Comparison of ENCODE assay signal across 12 cellular contexts in the genomic region with DNA sequence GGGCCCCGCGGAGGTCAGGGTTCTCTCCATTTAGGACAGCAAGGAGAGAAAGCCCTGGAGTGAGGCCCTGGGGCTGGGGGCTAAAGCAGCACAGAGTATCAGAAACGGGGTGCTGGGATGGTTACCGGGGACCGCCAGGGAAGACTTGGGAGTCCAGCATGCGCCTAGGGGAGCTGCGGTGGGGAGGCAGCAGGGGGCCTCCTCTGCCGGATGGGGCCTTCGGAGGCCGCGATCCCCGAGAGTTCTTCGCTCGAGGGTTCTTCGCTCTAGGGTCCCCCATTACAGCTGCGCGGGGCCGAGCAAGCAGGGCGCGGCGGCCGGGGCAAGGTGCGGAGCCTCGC. TPM values are rescaled to one million over a fixed set of nuclear protein-coding genes. Genes with fewer than 3 reads are reported as not detected.
DNase-seq lines count a peak whose midpoint lies in the region; ATAC-seq, FAIRE-seq and TF ChIP-seq lines count a peak whose summit lies in the region.
"Had no signal": no experiment of that assay in that cellular context is flagged by ENCODE, and none has a peak within 500 bp of the region (broad histone marks: within the 10 kb centered on the region; RNA-seq: fewer than 3 reads in every experiment).

No MANE protein-coding gene starts in this region.

- TF ChIP-seq CTCF in heart left ventricle (IDR thresholded peaks at IDR 0.05) (no peak), bronchial epithelial cell (IDR thresholded peaks at IDR 0.05; ENCODE audit: insufficient read depth, low read length, severe bottlenecking) (no peak)

- H3K4me1 ChIP-seq in heart left ventricle = peaks cover 0 to 16% (median 2%) of the 10 kb centered on the region in 12 donors
- H3K4me1 ChIP-seq in mesendoderm (ENCODE audit: control insufficient read depth, low read depth, low read length) = no peaks in the 10 kb centered on the region
- no peaks in the 10 kb centered on the region for H3K4me1 ChIP-seq in urinary bladder (ENCODE audit: insufficient read depth)

- no peak for FAIRE-seq in bronchial epithelial cell (lab: Jason Lieb, UNC)

- no peak for TF ChIP-seq POLR2A in heart left ventricle (IDR thresholded peaks at IDR 0.05)

- ATAC-seq in heart left ventricle = no peak
- no peak for ATAC-seq in left cardiac atrium

- WGBS in heart left ventricle, 4 donors = 14 to 44% (median 21%) methylated on average over 5 to 24 of the region's 24 CpGs
- no CpG with 5 or more reads among the region's 24 CpGs for WGBS in mesendoderm (ENCODE audit: extremely low coverage, insufficient coverage, low lambda C conversion rate)
- 10% methylated on average over 24 of the region's 24 CpGs for WGBS in urinary bladder

- H3K18ac ChIP-seq in mesendoderm (ENCODE audit: low read length) = peak overlapping the region; percentile 91

- H3K9me3 ChIP-seq in heart left ventricle = no peaks in the 10 kb centered on the region
- H3K9me3 ChIP-seq: body of pancreas had no signal

- H3K79me2 ChIP-seq in mesendoderm (ENCODE audit: control insufficient read depth, insufficient read depth, low read length) = no peaks in the 10 kb centered on the region

- H2AK5ac ChIP-seq in mesendoderm (ENCODE audit: low read length) = no peak overlapping the region

- peak overlapping the region; percentile 88 for H3K4ac ChIP-seq in mesendoderm (ENCODE audit: low read depth, low read length)

- no peak overlapping the region for H4K8ac ChIP-seq in mesendoderm (ENCODE audit: low read depth, low read length)

- intact Hi-C loops in heart left ventricle (cut with DNase I) (loop anchor here in 2 of 10 donors (10.0 kb wide), 2 partner anchors 210 to 220 kb away; no protein-coding TSS in a partner anchor), left cardiac atrium (cut with DNase I) (loop anchor here in 1 of 2 donors (10.0 kb wide), 1 partner anchor 220 kb away; no protein-coding TSS in a partner anchor)

- H2BK120ac ChIP-seq in mesendoderm (ENCODE audit: low read depth, low read length) = no peak overlapping the region

- H3K27me3 ChIP-seq in heart left ventricle = peaks cover 11 to 36% (median 21%) of the 10 kb centered on the region in 9 donors
- H3K27me3 ChIP-seq in bronchial epithelial cell (ENCODE audit: control insufficient read depth, insufficient read depth, low read length) = no peaks in the 10 kb centered on the region
- H3K27me3 ChIP-seq in mesendoderm (ENCODE audit: insufficient read depth, low read length, poor library complexity) = peaks cover 3% of the 10 kb centered on the region
- H3K27me3 ChIP-seq: body of pancreas had no signal

- H3K23ac ChIP-seq in mesendoderm (ENCODE audit: low read length) = peak overlapping the region; percentile 66

- H3K27ac ChIP-seq in heart left ventricle (no peak overlapping the region), mesendoderm (ENCODE audit: low read depth, low read length) (no peak overlapping the region), urinary bladder (ENCODE audit: low read depth) (no peak overlapping the region)
- H3K27ac ChIP-seq: body of pancreas had no signal

- H2BK5ac ChIP-seq in mesendoderm (ENCODE audit: low read length) = no peak overlapping the region

- no peak overlapping the region for H4K5ac ChIP-seq in mesendoderm (ENCODE audit: low read length)

- no peaks in the 10 kb centered on the region for H3K79me1 ChIP-seq in mesendoderm (ENCODE audit: low read length)

- H2BK15ac ChIP-seq in mesendoderm (replicated peaks; ENCODE audit: low read depth) = no peak overlapping the region

- H3K4me3 ChIP-seq in heart left ventricle = peak overlapping the region; percentile 17 to 61 (median 44)
- H3K4me3 ChIP-seq in bronchial epithelial cell (ENCODE audit: low read depth, low read length) = peak overlapping the region; percentile 54
- no peak overlapping the region for H3K4me3 ChIP-seq in mesendoderm (ENCODE audit: low read length)
- H3K4me3 ChIP-seq in urinary bladder (ENCODE audit: low read depth, low read length) = peak overlapping the region; percentile 61

- peak overlapping the region; percentile 71 for H3K4me2 ChIP-seq in mesendoderm (ENCODE audit: low read length)

- H3K56ac ChIP-seq in mesendoderm (ENCODE audit: low read length) = peak overlapping the region; percentile 82

- peak in 1 of 5 donors; percentile 38 for DNase-seq in heart left ventricle
- no peak for DNase-seq in left cardiac atrium
- no peak for DNase-seq in bronchial epithelial cell (ENCODE audit: low read depth)
- no peak for DNase-seq in mesendoderm
- no peak for DNase-seq in COR-L47 (lab: John Stamatoyannopoulos, UW)
- no peak for DNase-seq in NCI-H2081 (lab: John Stamatoyannopoulos, UW)
- no peak for DNase-seq in 8988T
- DNase-seq: DMS 273 treated with DMSO at 0.1 percent for 48 hours, SIG-M5 had no signal

- H3K9ac ChIP-seq in mesendoderm (ENCODE audit: low read length) = peak overlapping the region; percentile 69

- no peaks in the 10 kb centered on the region for H3K36me3 ChIP-seq in heart left ventricle
- no peaks in the 10 kb centered on the region for H3K36me3 ChIP-seq in bronchial epithelial cell (ENCODE audit: control insufficient read depth, insufficient read depth, low read length)
- H3K36me3 ChIP-seq in mesendoderm (ENCODE audit: control insufficient read depth, insufficient read depth, low read length) = no peaks in the 10 kb centered on the region
- no peaks in the 10 kb centered on the region for H3K36me3 ChIP-seq in urinary bladder (ENCODE audit: insufficient read depth)

RNA-seq across cellular contexts. Expression of a gene that starts 0.5 kb away (rescaled TPM):
- total RNA-seq in heart left ventricle (1 to 10 TPM in 3 of 9 donors, under 1 TPM in 4, not detected in 2; 0.16 to 1.3 (median 0.85) TPM), left cardiac atrium (under 1 TPM; 0.73 to 0.85 TPM), bronchial epithelial cell (4.4 and 5.3 TPM in 2 replicates), urinary bladder (12.8 TPM)
- polyA plus RNA-seq in heart left ventricle (under 1 TPM; 0.21 to 0.30 TPM), urinary bladder (4.2 TPM)
- 6.6 TPM for polyA plus RNA-seq in mesendoderm (2013, experiment 1 of 2)
- polyA plus RNA-seq in mesendoderm (2013, experiment 2 of 2) = 7.2 TPM

RNA-seq across cellular contexts. Expression of a gene that starts 36.8 kb away (rescaled TPM):
- total RNA-seq in heart left ventricle (not detected), left cardiac atrium (not detected), bronchial epithelial cell (not detected in 2 replicates), urinary bladder (not detected)
- polyA plus RNA-seq in heart left ventricle (not detected), urinary bladder (not detected)
- polyA plus RNA-seq in mesendoderm (2013, experiment 1 of 2) = not detected
- not detected for polyA plus RNA-seq in mesendoderm (2013, experiment 2 of 2)
- total RNA-seq: body of pancreas had no signal
- polyA plus RNA-seq: IgD-negative memory B cell had no signal
